11 cellular contexts compared by ENCODE assay signal in the genomic region with DNA sequence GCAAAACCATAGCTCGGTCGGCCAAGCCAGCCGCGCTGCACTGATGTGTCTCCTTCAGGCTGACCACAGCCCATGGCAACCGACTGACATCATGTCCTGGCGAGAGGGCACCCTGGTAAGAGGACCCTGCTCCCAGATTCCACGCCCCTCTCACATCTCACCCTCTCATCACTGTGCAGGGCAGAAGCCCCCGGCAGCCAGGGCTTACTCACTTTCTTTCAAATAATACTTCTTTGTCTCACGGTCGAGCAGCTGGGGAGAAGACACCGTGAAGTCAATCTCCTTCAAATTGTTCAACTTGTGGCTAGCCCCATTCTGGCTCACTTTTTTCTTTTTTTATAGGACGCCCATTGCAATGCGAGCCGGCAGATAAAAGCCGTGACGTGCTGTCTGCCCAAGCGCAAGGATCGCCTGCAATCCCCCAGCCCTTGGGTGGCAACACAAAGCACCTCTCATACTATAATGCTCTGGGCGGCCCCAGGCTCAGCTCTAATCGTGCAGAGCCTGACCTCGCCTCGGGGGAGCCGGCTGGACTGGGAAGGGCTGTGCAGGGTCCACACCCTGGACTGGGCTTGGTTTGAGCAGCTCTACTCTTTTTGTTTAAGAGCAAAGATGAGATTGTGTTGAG. TPM values are rescaled to one million over a fixed set of nuclear protein-coding genes. Genes with fewer than 3 reads are reported as not detected.
DNase-seq lines count a peak whose midpoint lies in the region; ATAC-seq and TF ChIP-seq lines count a peak whose summit lies in the region.
"Had no signal": no experiment of that assay in that cellular context is flagged by ENCODE, and none has a peak within 500 bp of the region (broad histone marks: within the 10 kb centered on the region; RNA-seq: fewer than 3 reads in every experiment).

No MANE protein-coding gene starts in this region.

- ATAC-seq in GM18867 (IDR thresholded peaks at IDR 0.05; ENCODE audit: unreplicated experiment), result no peak
- ATAC-seq in HG03432 (IDR thresholded peaks at IDR 0.05; ENCODE audit: unreplicated experiment), result no peak
- ATAC-seq in HG03175 (IDR thresholded peaks at IDR 0.05; ENCODE audit: unreplicated experiment), result no peak

- peaks cover 31% of the 10 kb centered on the region for H3K79me1 ChIP-seq in mesendoderm (ENCODE audit: low read length)

- no peaks in the 10 kb centered on the region for H3K9me3 ChIP-seq in colonic mucosa
- H3K9me3 ChIP-seq in testis, result no peaks in the 10 kb centered on the region

- no CpG with 5 or more reads among the region's 23 CpGs for WGBS in mesendoderm (ENCODE audit: extremely low coverage, insufficient coverage, low lambda C conversion rate)
- WGBS in testis, 2 donors, result 45 to 53% methylated on average over 23 of the region's 23 CpGs

- no peak overlapping the region for H3K56ac ChIP-seq in mesendoderm (ENCODE audit: low read length)

- H3K27ac ChIP-seq in colonic mucosa (no peak overlapping the region), mesendoderm (ENCODE audit: low read depth, low read length) (no peak overlapping the region), testis (peak overlapping the region; percentile 20 to 74)
- H3K27ac ChIP-seq: 22Rv1 had no signal

- no peak for TF ChIP-seq CTCF in colonic mucosa (IDR thresholded peaks at IDR 0.05)
- no peak for TF ChIP-seq CTCF in testis (IDR thresholded peaks at IDR 0.05)

- H3K79me2 ChIP-seq in mesendoderm (ENCODE audit: control insufficient read depth, insufficient read depth, low read length), result peaks cover 60% of the 10 kb centered on the region

- H3K36me3 ChIP-seq in colonic mucosa (no peaks in the 10 kb centered on the region), mesendoderm (ENCODE audit: control insufficient read depth, insufficient read depth, low read length) (no peaks in the 10 kb centered on the region), testis (ENCODE audit: low read depth, missing control alignments) (no peaks in the 10 kb centered on the region)

- no peak overlapping the region for H3K18ac ChIP-seq in mesendoderm (ENCODE audit: low read length)

- H4K5ac ChIP-seq in mesendoderm (ENCODE audit: low read length), result no peak overlapping the region

- peak; percentile 54 for DNase-seq in NCI-H2227 (lab: John Stamatoyannopoulos, UW; ENCODE audit: unreplicated experiment)
- no peak for DNase-seq in NCI-H2227 treated with DMSO at 0.1 percent for 48 hours (lab: John Stamatoyannopoulos, UW)
- peak; percentile 59 for DNase-seq in colonic mucosa
- no peak for DNase-seq in mesendoderm
- DNase-seq in testis, result peak; percentile 77
- DNase-seq: activated CD8-positive, alpha-beta memory T cell treated with anti-CD3 and anti-CD28 coated beads for 24 hours; NCI-H187 had no signal

- intact Hi-C loops in colonic mucosa (cut with DNase I), result no loop called here
- intact Hi-C loops in testis (cut with DNase I; ENCODE audit: low total_unique reads), result no loop called here

- no peak overlapping the region for H2BK5ac ChIP-seq in mesendoderm (ENCODE audit: low read length)

- no peak overlapping the region for H2AK5ac ChIP-seq in mesendoderm (ENCODE audit: low read length)

- peak overlapping the region; percentile 69 for H3K23ac ChIP-seq in mesendoderm (ENCODE audit: low read length)

- H2BK15ac ChIP-seq in mesendoderm (replicated peaks; ENCODE audit: low read depth), result no peak overlapping the region

- H3K9ac ChIP-seq in colonic mucosa (ENCODE audit: low read depth in 2 of 2, low read length in 2 of 2) (no peak overlapping the region), mesendoderm (ENCODE audit: low read length) (no peak overlapping the region)

- H3K4me3 ChIP-seq in colonic mucosa (no peak overlapping the region), mesendoderm (ENCODE audit: low read length) (no peak overlapping the region), testis (no peak overlapping the region)

- H4K8ac ChIP-seq in mesendoderm (ENCODE audit: low read depth, low read length), result no peak overlapping the region

- H3K4me1 ChIP-seq in colonic mucosa, result no peaks in the 10 kb centered on the region
- H3K4me1 ChIP-seq in mesendoderm (ENCODE audit: control insufficient read depth, low read depth, low read length), result peaks cover 13% of the 10 kb centered on the region
- H3K4me1 ChIP-seq in testis, result peaks cover 59% of the 10 kb centered on the region

- no peak overlapping the region for H3K4me2 ChIP-seq in mesendoderm (ENCODE audit: low read length)

- H2BK120ac ChIP-seq in mesendoderm (ENCODE audit: low read depth, low read length), result no peak overlapping the region

- H3K27me3 ChIP-seq in colonic mucosa (no peaks in the 10 kb centered on the region), mesendoderm (ENCODE audit: insufficient read depth, low read length, poor library complexity) (no peaks in the 10 kb centered on the region), testis (no peaks in the 10 kb centered on the region)

- no peak for TF ChIP-seq POLR2A in testis (IDR thresholded peaks at IDR 0.05)

- no peak overlapping the region for H3K4ac ChIP-seq in mesendoderm (ENCODE audit: low read depth, low read length)

RNA-seq across cellular contexts. Expression of a gene that starts 33.6 kb away (rescaled TPM):
- total RNA-seq in colonic mucosa (10 to 100 TPM; 57.7 to 63.7 TPM), testis (100 to 1,000 TPM; 169 to 209 TPM)
- polyA plus RNA-seq in mesendoderm (2013, experiment 1 of 2), result 34.6 TPM
- 34.3 TPM for polyA plus RNA-seq in mesendoderm (2013, experiment 2 of 2)
- 72.9 TPM for polyA plus RNA-seq in testis (ENCODE audit: insufficient read depth, low read depth, low replicate concordance)

Comparison
In these comparisons a context has a peak if more than half of its experiments do, and no peak if none do; other contexts are left out.
1. DNase-seq: peak in NCI-H2227 (single experiment), colonic mucosa (single experiment) and testis (single experiment); none in NCI-H2227 treated with DMSO at 0.1 percent for 48 hours (single experiment) and mesendoderm (single experiment).
2. H3K27ac ChIP-seq: peak in testis (2 of 2); none in colonic mucosa (single experiment) and mesendoderm (single experiment).